Comparison of ENCODE assay signal across 8 cellular contexts in genomic region chr11:118436639-118437045, GRCh38. TPM values are rescaled to one million over a fixed set of nuclear protein-coding genes. Genes with fewer than 3 reads are reported as not detected.
DNase-seq lines count a peak whose midpoint lies in the region; ATAC-seq, FAIRE-seq and TF ChIP-seq lines count a peak whose summit lies in the region.

No MANE protein-coding gene starts in this region.

- dilution Hi-C loops in endothelial cell of umbilical vein (cut with MboI; ENCODE audit: extremely low pct_ligation_motif_present, low sequenced_read_pairs), result no loop called here

- peaks cover 16% of the 10 kb centered on the region for H4K20me1 ChIP-seq in endothelial cell of umbilical vein (replicated peaks; ENCODE audit: control insufficient read depth, extremely low read depth, insufficient read depth, low read length)

- peaks cover 51% of the 10 kb centered on the region for H3K79me2 ChIP-seq in endothelial cell of umbilical vein (ENCODE audit: control insufficient read depth, insufficient read depth, low read length)

- H3K27ac ChIP-seq in endothelial cell of umbilical vein (ENCODE audit: insufficient read depth, low read depth, low read length) (peak overlapping the region; percentile 45), uterus (peak overlapping the region; percentile 98 to 99)

- H3K9me3 ChIP-seq in endothelial cell of umbilical vein (replicated peaks; ENCODE audit: control insufficient read depth, insufficient read depth, low read length) (no peaks in the 10 kb centered on the region), uterus (no peaks in the 10 kb centered on the region)

- CTCF ChIA-PET in endothelial cell of umbilical vein (lab: Charles Lee), result interaction anchor here (1.0 to 2.4 kb wide), 7 partner anchors 9 to 52 kb away, joined by 3 to 9 read pairs (median 4); no protein-coding TSS in a partner anchor

- H3K36me3 ChIP-seq in endothelial cell of umbilical vein (ENCODE audit: control insufficient read depth in 2 of 2, extremely low read depth in 1 of 2, insufficient read depth in 2 of 2, low read length in 2 of 2) (no peaks in the 10 kb centered on the region), uterus (no peaks in the 10 kb centered on the region)

- no TSS peak for BruUV-seq in endothelial cell of umbilical vein (replicated peaks; lab: Mats Ljungman, UMichigan)

- H3K36me3 Mint-ChIP-seq in natural killer cell, result no peaks in the 10 kb centered on the region

- H3K9me1 ChIP-seq in endothelial cell of umbilical vein (replicated peaks; ENCODE audit: control insufficient read depth, extremely low read depth, insufficient read depth, low read length), result no peaks in the 10 kb centered on the region

- H3K27me3 ChIP-seq in endothelial cell of umbilical vein (ENCODE audit: control insufficient read depth in 2 of 2, insufficient read depth in 2 of 2, low read length in 2 of 2) (no peaks in the 10 kb centered on the region), uterus (no peaks in the 10 kb centered on the region)

- peak overlapping the region; percentile 94 for H3K4me3 Mint-ChIP-seq in natural killer cell

- peak overlapping the region; percentile 45 for H2AFZ ChIP-seq in endothelial cell of umbilical vein (ENCODE audit: low read depth, low read length)

- TF ChIP-seq CTCF in endothelial cell of umbilical vein (IDR thresholded peaks at IDR 0.05; ENCODE audit: extremely low read depth in 1 of 2, insufficient read depth in 1 of 2, low read depth in 1 of 2, low read length in 2 of 2) (no peak), natural killer cell (IDR thresholded peaks at IDR 0.05) (no peak), uterus (IDR thresholded peaks at IDR 0.05) (no peak)

- peak overlapping the region; percentile 94 to 98 for H3K27ac Mint-ChIP-seq in natural killer cell

- H3K4me2 ChIP-seq in endothelial cell of umbilical vein (ENCODE audit: insufficient read depth, low read length), result peak overlapping the region; percentile 76

- FAIRE-seq in endothelial cell of umbilical vein (lab: Jason Lieb, UNC), result no peak

- POLR2A ChIA-PET in endothelial cell of umbilical vein (lab: Charles Lee), result interaction anchor here (0.6 kb wide), 2 partner anchors 9 to 1650 kb away, joined by 3 to 6 read pairs; no protein-coding TSS in a partner anchor

- ATAC-seq in HG03159 (IDR thresholded peaks at IDR 0.05; ENCODE audit: unreplicated experiment) (peak; percentile 8), natural killer cell (peak; percentile 19 to 32 (median 28))

- H3K9me3 Mint-ChIP-seq in natural killer cell, result no peaks in the 10 kb centered on the region

- no peaks in the 10 kb centered on the region for H3K27me3 Mint-ChIP-seq in natural killer cell (ENCODE audit: low read depth in 2 of 2)

- intact Hi-C loops in endothelial cell of umbilical vein (cut with micrococcal nuclease) (loop anchor here (2.0 to 5.0 kb wide), 2 partner anchors 52 to 131 kb away; partner anchors contain the start of gene IFT46), natural killer cell (cut with micrococcal nuclease) (no loop called here), uterus (cut with DNase I; ENCODE audit: low total_unique reads) (no loop called here)

- DNase-seq in NCI-H748 (lab: John Stamatoyannopoulos, UW; ENCODE audit: unreplicated experiment), result peak; percentile 39
- no peak for DNase-seq in NCI-H748 treated with DMSO at 0.1 percent for 48 hours (lab: John Stamatoyannopoulos, UW)
- DNase-seq in activated CD4-positive, CD25-positive, alpha-beta regulatory T cell (lab: John Stamatoyannopoulos, UW), result peak in 3 of 4 experiments; percentile 41 to 46 (median 44)
- no peak for DNase-seq in endothelial cell of umbilical vein (ENCODE audit: low read depth, low spot score)
- DNase-seq in natural killer cell, result no peak
- DNase-seq in uterus, result no peak
- no peak for DNase-seq in NOMO-1 treated with dmso at 0.1 percent for 144 hours (lab: John Stamatoyannopoulos, UW; ENCODE audit: unreplicated experiment)

- H3K4me1 ChIP-seq in endothelial cell of umbilical vein (ENCODE audit: control insufficient read depth, extremely low read depth, insufficient read depth, low read length) (peaks cover 30% of the 10 kb centered on the region), uterus (no peaks in the 10 kb centered on the region)

- H3K4me1 Mint-ChIP-seq in natural killer cell, result peaks cover 62 to 67% of the 10 kb centered on the region in 2 donors

- peak overlapping the region; percentile 85 for H3K9ac ChIP-seq in endothelial cell of umbilical vein (replicated peaks; ENCODE audit: extremely low read depth, insufficient read depth, low read length)

- H3K4me3 ChIP-seq in endothelial cell of umbilical vein (replicated peaks in 1 of 3; ENCODE audit: insufficient read depth in 1 of 3, low read depth in 1 of 3, low read length in 3 of 3) (peak overlapping the region; percentile 82 to 94 (median 90)), uterus (peak overlapping the region; percentile 72 to 82)

- TF ChIP-seq POLR2A in endothelial cell of umbilical vein (IDR thresholded peaks at IDR 0.05; ENCODE audit: low read depth, low read length), result no peak
- TF ChIP-seq POLR2A in uterus (IDR thresholded peaks at IDR 0.05), result no peak

TF ChIP-seq in endothelial cell of umbilical vein, 7 proteins besides CTCF, POLR2A, EP300 and RAD21:
- TF ChIP-seq GATA2 (IDR thresholded peaks at IDR 0.05; ENCODE audit: insufficient read depth, insufficient read length, low read depth, low read length) (no peak), MAX (IDR thresholded peaks at IDR 0.05; ENCODE audit: insufficient read depth, insufficient read length) (no peak), EZH2 (IDR thresholded peaks at IDR 0.05; ENCODE audit: borderline replicate concordance, low read depth, low read length, severe bottlenecking) (no peak), JUN (IDR thresholded peaks at IDR 0.05; ENCODE audit: borderline replicate concordance, insufficient read depth, insufficient read length, low read depth) (no peak)

RNA-seq across cellular contexts. Expression of gene KMT2A, which starts 0.3 kb away (rescaled TPM):
- total RNA-seq in endothelial cell of umbilical vein (63.9 and 64.1 TPM in 2 replicates), natural killer cell (100 to 1,000 TPM; 146 to 176 (median 157) TPM), uterus (100 to 1,000 TPM in 1 of 4 donors, 10 to 100 TPM in 3; 41.0 to 142 (median 73.9) TPM)
- 21.9 and 23.5 TPM in 2 replicates for polyA plus RNA-seq in endothelial cell of umbilical vein
- polyA plus RNA-seq in endothelial cell of umbilical vein (2011; cell fraction: cytosol; rRNA removed), result 16.1 and 18.4 TPM in 2 replicates
- polyA plus RNA-seq in endothelial cell of umbilical vein (2011; cell fraction: nucleus; rRNA removed), result 77.4 and 94.6 TPM in 2 replicates
- polyA plus RNA-seq in endothelial cell of umbilical vein (2012), result 20.6 and 29.4 TPM in 2 replicates
- 110 and 120 TPM in 2 replicates for polyA minus RNA-seq in endothelial cell of umbilical vein
- 20.4 TPM for polyA minus RNA-seq in endothelial cell of umbilical vein (2011; cell fraction: cytosol; rRNA and poly(A)+ RNA removed)
- polyA minus RNA-seq in endothelial cell of umbilical vein (2011; cell fraction: nucleus; rRNA and poly(A)+ RNA removed), result 116 and 144 TPM in 2 replicates

RNA-seq across cellular contexts. Expression of gene ATP5MG, which starts 35.2 kb away (rescaled TPM):
- 211 and 242 TPM in 2 replicates for total RNA-seq in endothelial cell of umbilical vein
- 328 and 439 TPM in 2 replicates for polyA plus RNA-seq in endothelial cell of umbilical vein
- polyA plus RNA-seq in endothelial cell of umbilical vein (2011; cell fraction: cytosol; rRNA removed), result 390 and 497 TPM in 2 replicates
- polyA plus RNA-seq in endothelial cell of umbilical vein (2011; cell fraction: nucleus; rRNA removed), result 106 and 109 TPM in 2 replicates
- 322 and 423 TPM in 2 replicates for polyA plus RNA-seq in endothelial cell of umbilical vein (2012)
- 88.2 and 91.2 TPM in 2 replicates for polyA minus RNA-seq in endothelial cell of umbilical vein
- 79.8 TPM for polyA minus RNA-seq in endothelial cell of umbilical vein (2011; cell fraction: cytosol; rRNA and poly(A)+ RNA removed)
- polyA minus RNA-seq in endothelial cell of umbilical vein (2011; cell fraction: nucleus; rRNA and poly(A)+ RNA removed), result 11.3 and 15.3 TPM in 2 replicates
- total RNA-seq in natural killer cell, result 100 to 1,000 TPM in 2 of 3 donors, 10 to 100 TPM in 1; 90.3 to 135 (median 107) TPM
- 100 to 1,000 TPM in 3 of 4 donors, 10 to 100 TPM in 1; 36.4 to 274 (median 152) TPM for total RNA-seq in uterus

Comparison
In these comparisons a context has a peak if more than half of its experiments do, and no peak if none do; other contexts are left out.
1. DNase-seq: peak in NCI-H748 (single experiment) and activated CD4-positive, CD25-positive, alpha-beta regulatory T cell (3 of 4); none in NCI-H748 treated with DMSO at 0.1 percent for 48 hours (single experiment), endothelial cell of umbilical vein (single experiment), natural killer cell (single experiment), uterus (0 of 2) and NOMO-1 treated with dmso at 0.1 percent for 144 hours (single experiment).